10 cellular contexts compared by ENCODE assay signal in genomic region chr4:688695-689497, GRCh38. TPM values are rescaled to one million over a fixed set of nuclear protein-coding genes. Genes with fewer than 3 reads are reported as not detected.
DNase-seq lines count a peak whose midpoint lies in the region; ATAC-seq and TF ChIP-seq lines count a peak whose summit lies in the region.
"Had no signal": no experiment of that assay in that cellular context is flagged by ENCODE, and none has a peak within 500 bp of the region (broad histone marks: within the 10 kb centered on the region; RNA-seq: fewer than 3 reads in every experiment).

Gene SLC49A3 (minus strand): TSS chr4:689151. CDS start chr4:689127, 24 bp downstream.

- no peak for TF ChIP-seq POLR2A in breast epithelium (IDR thresholded peaks at IDR 0.05)

- H3K9me3 Mint-ChIP-seq in GM23338 = no peaks in the 10 kb centered on the region; the same call in 1 of the 3 replicates
- no peaks in the 10 kb centered on the region for H3K9me3 Mint-ChIP-seq in stimulated activated memory B cell treated with anti-CD40 and anti-IgM and Interleukin-4, amounts not matched to agents 10 μg/mL and 1 μg/mL and 100 μg/mL, for 72 hours

- no peaks in the 10 kb centered on the region for H4K20me1 ChIP-seq in GM23338 (replicated peaks; ENCODE audit: insufficient read depth)

- no peaks in the 10 kb centered on the region for H3K9me2 ChIP-seq in GM23338 (ENCODE audit: insufficient read depth)

- H3K36me3 ChIP-seq in GM23338 (ENCODE audit: insufficient read depth) (no peaks in the 10 kb centered on the region), breast epithelium (no peaks in the 10 kb centered on the region)

- TF ChIP-seq CTCF in GM23338 (conservative IDR thresholded peaks at IDR 0.05; ENCODE audit: low read depth in 2 of 2) = no peak
- no peak for TF ChIP-seq CTCF in breast epithelium (IDR thresholded peaks at IDR 0.05)

- H3K36me3 Mint-ChIP-seq in GM23338 (ENCODE audit: low read depth) = no peaks in the 10 kb centered on the region; the same call in 2 of the 3 replicates
- no peaks in the 10 kb centered on the region for H3K36me3 Mint-ChIP-seq in stimulated activated memory B cell treated with anti-CD40 and anti-IgM and Interleukin-4, amounts not matched to agents 10 μg/mL and 1 μg/mL and 100 μg/mL, for 72 hours

- intact Hi-C loops in breast epithelium (cut with DNase I; ENCODE audit: low total_unique reads) = loop anchor here (5.0 kb wide), 1 partner anchor 1878 kb away; no protein-coding TSS in a partner anchor

- 0 out of 2 replicates have a peak, but pooled peaks cover 3% of the 10 kb centered on the region for H3F3A ChIP-seq in GM23338 (replicated peaks; ENCODE audit: low read depth)

- peak; percentile 78 for DNase-seq in GM23338 (ENCODE audit: low spot score)
- no peak for DNase-seq in breast epithelium (ENCODE audit: low spot score in 2 of 2)
- peak; percentile 60 for DNase-seq in left kidney (ENCODE audit: low read depth, low spot score)
- no peak for DNase-seq in stimulated activated CD8-positive, alpha-beta memory T cell treated with anti-CD3 and anti-CD28 coated beads, Interleukin-4, amount 100 ng/mL, for 48 hours
- no peak for DNase-seq in NCI-H1436 (lab: John Stamatoyannopoulos, UW)
- DNase-seq in kidney glomerular epithelial cell (lab: John Stamatoyannopoulos, UW) = no peak
- DNase-seq in NCI-H748 treated with DMSO at 0.1 percent for 48 hours (lab: John Stamatoyannopoulos, UW) = no peak
- DNase-seq: anterior cingulate cortex, NCI-H2171 treated with DMSO at 0.1 percent for 48 hours had no signal

- H3K4me1 Mint-ChIP-seq in GM23338 = peaks cover 23% of the 10 kb centered on the region
- H3K4me1 Mint-ChIP-seq in stimulated activated memory B cell treated with anti-CD40 and anti-IgM and Interleukin-4, amounts not matched to agents 10 μg/mL and 1 μg/mL and 100 μg/mL, for 72 hours = peaks cover 10% of the 10 kb centered on the region

- H3K9me3 ChIP-seq in breast epithelium = no peaks in the 10 kb centered on the region

- peak within 1 kb of the TSS; percentile 91 for H3K4me2 ChIP-seq in GM23338

- H3K27me3 ChIP-seq in GM23338 (ENCODE audit: insufficient read depth) (no peaks in the 10 kb centered on the region), breast epithelium (no peaks in the 10 kb centered on the region)

- peak within 1 kb of the TSS; percentile 65 for H3K4me3 Mint-ChIP-seq in GM23338
- H3K4me3 Mint-ChIP-seq in stimulated activated memory B cell treated with anti-CD40 and anti-IgM and Interleukin-4, amounts not matched to agents 10 μg/mL and 1 μg/mL and 100 μg/mL, for 72 hours = peak within 1 kb of the TSS; percentile 47

- no peak within 1 kb of the TSS for H3K27ac Mint-ChIP-seq in GM23338
- H3K27ac Mint-ChIP-seq in stimulated activated memory B cell treated with anti-CD40 and anti-IgM and Interleukin-4, amounts not matched to agents 10 μg/mL and 1 μg/mL and 100 μg/mL, for 72 hours = no peak within 1 kb of the TSS

- H3K27me3 Mint-ChIP-seq in GM23338 (ENCODE audit: insufficient read depth, low read depth, poor library complexity) = peaks cover 6% of the 10 kb centered on the region
- peaks cover 32% of the 10 kb centered on the region for H3K27me3 Mint-ChIP-seq in stimulated activated memory B cell treated with anti-CD40 and anti-IgM and Interleukin-4, amounts not matched to agents 10 μg/mL and 1 μg/mL and 100 μg/mL, for 72 hours

- H3K4me3 ChIP-seq in GM23338 = peak within 1 kb of the TSS; percentile 63
- H3K4me3 ChIP-seq in breast epithelium = peak within 1 kb of the TSS; percentile 57 to 84 (median 62)

- no peaks in the 10 kb centered on the region for H3K79me2 ChIP-seq in GM23338 (replicated peaks; ENCODE audit: insufficient read depth)

- peak; percentile 29 for ATAC-seq in GM23338
- peak; percentile 14 for ATAC-seq in stimulated activated memory B cell treated with anti-CD40 and anti-IgM and Interleukin-4, amounts not matched to agents 10 μg/mL and 1 μg/mL and 100 μg/mL, for 72 hours

- H2AFZ ChIP-seq in GM23338 = peak within 1 kb of the TSS; percentile 98

- H3K27ac ChIP-seq in GM23338 (ENCODE audit: low read depth) (no peak within 1 kb of the TSS; the same call in 1 of the 2 replicates), breast epithelium (peak within 1 kb of the TSS; percentile 79 to 98)

- H3K4me1 ChIP-seq in GM23338 (ENCODE audit: insufficient read depth) (peaks cover 8% of the 10 kb centered on the region), breast epithelium (peaks cover 13 to 16% of the 10 kb centered on the region in 2 donors)

TF ChIP-seq in GM23338, 12 proteins besides CTCF, POLR2A, EP300 and RAD21 (continues in another document):
- TF ChIP-seq REST (IDR thresholded peaks at IDR 0.05; ENCODE audit: unreplicated experiment) = no peak

RNA-seq across cellular contexts. Expression of gene SLC49A3, which starts in this region (rescaled TPM):
- 2.6 and 3.7 TPM in 2 replicates for total RNA-seq in GM23338 (2014; rRNA removed; shearing (Covaris generic))
- 1.1 and 1.3 TPM in 2 replicates for polyA plus RNA-seq in GM23338 (2016; fragmentation: Nextera tagmentation; extraction: Ambion mirVana)
- total RNA-seq in breast epithelium = 10 to 100 TPM; 14.4 to 22.3 (median 18.3) TPM

Comparison
In these comparisons a context has a peak if more than half of its experiments do, and no peak if none do; other contexts are left out.
1. DNase-seq: peak in GM23338 (single experiment) and left kidney (single experiment); none in breast epithelium (0 of 2), stimulated activated CD8-positive, alpha-beta memory T cell treated with anti-CD3 and anti-CD28 coated beads, Interleukin-4, amount 100 ng/mL, for 48 hours (single experiment), NCI-H1436 (single experiment), kidney glomerular epithelial cell (single experiment) and NCI-H748 treated with DMSO at 0.1 percent for 48 hours (single experiment).